Comparison of ENCODE assay signal across 1 cellular context in genomic region chr10:68329506-68329861, GRCh38.
A peak's percentile ranks its signal among the peaks of the same experiment; 100 is the strongest.
TF ChIP-seq lines count a peak whose summit lies in the region.

No MANE protein-coding gene starts in this region.

TF ChIP-seq in GM12878, 131 proteins besides CTCF, POLR2A, EP300 and RAD21:
- no peak for TF ChIP-seq ZNF217 (IDR thresholded peaks at IDR 0.05)
- peak; percentile 51 for TF ChIP-seq ZBTB40 (IDR thresholded peaks at IDR 0.05; ENCODE audit: borderline replicate concordance)
